Comparison of ENCODE assay signal across 1 cellular context in genomic region chr2:218615868-218616315, GRCh38.
TF ChIP-seq lines count a peak whose summit lies in the region.

No MANE protein-coding gene starts in this region.

TF ChIP-seq in liver, 16 proteins besides CTCF, POLR2A, EP300 and RAD21:
- peak in 1 of 2 donors; percentile 12 for TF ChIP-seq GABPA (IDR thresholded peaks at IDR 0.05 in 1 of 2, conservative IDR thresholded peaks at IDR 0.05 in 1 of 2)
- TF ChIP-seq MAX (IDR thresholded peaks at IDR 0.05): no peak
- TF ChIP-seq TAF1 (conservative IDR thresholded peaks at IDR 0.05): no peak
- TF ChIP-seq REST (IDR thresholded peaks at IDR 0.05): peak; percentile 60
- TF ChIP-seq JUND (IDR thresholded peaks at IDR 0.05): no peak
- TF ChIP-seq YY1 (IDR thresholded peaks at IDR 0.05): no peak
- TF ChIP-seq ATF3 (IDR thresholded peaks at IDR 0.05): no peak
- no peak for TF ChIP-seq NR2F2 (IDR thresholded peaks at IDR 0.05)
- no peak for TF ChIP-seq EGR1 (IDR thresholded peaks at IDR 0.05; ENCODE audit: low read depth in 2 of 2)
- TF ChIP-seq HNF4G (IDR thresholded peaks at IDR 0.05): peak; percentile 64
- TF ChIP-seq ZBTB33 (IDR thresholded peaks at IDR 0.05): no peak
- TF ChIP-seq SP1 (IDR thresholded peaks at IDR 0.05): peak; percentile 95
- peak; percentile 83 to 85 for TF ChIP-seq HNF4A (conservative IDR thresholded peaks at IDR 0.05)
- peak; percentile 44 to 46 for TF ChIP-seq RXRA (IDR thresholded peaks at IDR 0.05)
- no peak for TF ChIP-seq FOXA2 (IDR thresholded peaks at IDR 0.05)
- TF ChIP-seq FOXA1 (IDR thresholded peaks at IDR 0.05): no peak
